ENCODE assay signal across 8 cellular contexts in genomic region chr10:132538031-132538789, GRCh38. TPM values are rescaled to one million over a fixed set of nuclear protein-coding genes. Genes with fewer than 3 reads are reported as not detected.
DNase-seq lines count a peak whose midpoint lies in the region; ATAC-seq and TF ChIP-seq lines count a peak whose summit lies in the region.

No MANE protein-coding gene starts in this region.

- DNase-seq in LNCaP clone FGC (ENCODE audit: low read depth): no peak
- DNase-seq in NCI-H187 (lab: John Stamatoyannopoulos, UW): no peak
- no peak for DNase-seq in DMS79 treated with DMSO at 0.1 percent for 48 hours (lab: John Stamatoyannopoulos, UW)

- H3K27ac ChIP-seq in DOHH2 (ENCODE audit: low read depth, low read length): no peak overlapping the region

- H4K20me1 ChIP-seq in DOHH2 (ENCODE audit: control insufficient read depth, insufficient read depth, low read depth, low read length): no peaks in the 10 kb centered on the region

- no peaks in the 10 kb centered on the region for H3K9me3 ChIP-seq in DOHH2 (ENCODE audit: control insufficient read depth, insufficient read depth, low read length)
- H3K9me3 ChIP-seq in mononuclear cell (ENCODE audit: low read depth, low read length): no peaks in the 10 kb centered on the region

- intact Hi-C loops in dendritic cell treated with granulocyte-macrophage colony-stimulating factor and Interleukin-4, amounts not matched to agents 40 ng/mL and 50 ng/mL, for 4 days (cut with micrococcal nuclease): loop anchor here (10.0 kb wide), 1 partner anchor 83 kb away; no protein-coding TSS in a partner anchor

- H3K27me3 ChIP-seq in DOHH2 (ENCODE audit: control insufficient read depth, low read length): no peaks in the 10 kb centered on the region
- H3K27me3 ChIP-seq in mononuclear cell (ENCODE audit: insufficient read depth, low read length): no peaks in the 10 kb centered on the region

- H3K9me2 ChIP-seq in DOHH2 (replicated peaks; ENCODE audit: control insufficient read depth, low read length): no peaks in the 10 kb centered on the region

- peak overlapping the region; percentile 93 for H3K4me3 Mint-ChIP-seq in dendritic cell treated with granulocyte-macrophage colony-stimulating factor and Interleukin-4, amounts not matched to agents 40 ng/mL and 50 ng/mL, for 4 days

- ATAC-seq in HG02840 (IDR thresholded peaks at IDR 0.05; ENCODE audit: low FRiP score, unreplicated experiment) (no peak), HG02763 (IDR thresholded peaks at IDR 0.05; ENCODE audit: unreplicated experiment) (no peak)

- no peaks in the 10 kb centered on the region for H3F3A ChIP-seq in DOHH2 (ENCODE audit: control insufficient read depth, insufficient read depth)

- peak overlapping the region; percentile 59 for H3K4me3 ChIP-seq in DOHH2 (ENCODE audit: low read length)
- H3K4me3 ChIP-seq in LNCaP clone FGC (ENCODE audit: low read depth, low read length): peak overlapping the region; percentile 90
- peak overlapping the region; percentile 59 for H3K4me3 ChIP-seq in mononuclear cell (ENCODE audit: low read length)

- H3K27me3 Mint-ChIP-seq in dendritic cell treated with granulocyte-macrophage colony-stimulating factor and Interleukin-4, amounts not matched to agents 40 ng/mL and 50 ng/mL, for 4 days: peaks cover 15% of the 10 kb centered on the region

- peak overlapping the region; percentile 90 for H3K27ac Mint-ChIP-seq in dendritic cell treated with granulocyte-macrophage colony-stimulating factor and Interleukin-4, amounts not matched to agents 40 ng/mL and 50 ng/mL, for 4 days

- peaks cover 14% of the 10 kb centered on the region for H3K36me3 Mint-ChIP-seq in dendritic cell treated with granulocyte-macrophage colony-stimulating factor and Interleukin-4, amounts not matched to agents 40 ng/mL and 50 ng/mL, for 4 days (ENCODE audit: low read depth)

- TF ChIP-seq CTCF in DOHH2 (IDR thresholded peaks at IDR 0.05; ENCODE audit: low read depth, low read length, poor library complexity, severe bottlenecking): no peak
- no peak for TF ChIP-seq CTCF in LNCaP clone FGC (IDR thresholded peaks at IDR 0.05; ENCODE audit: control insufficient read depth, extremely low read depth, insufficient read depth)

- peaks cover 10% of the 10 kb centered on the region for H3K79me2 ChIP-seq in DOHH2 (ENCODE audit: control insufficient read depth, low read length)

- H3K4me1 ChIP-seq in DOHH2 (ENCODE audit: control insufficient read depth, low read length): peaks cover 28% of the 10 kb centered on the region
- peaks cover 61% of the 10 kb centered on the region for H3K4me1 ChIP-seq in mononuclear cell (ENCODE audit: insufficient read depth, low read length)

- no peaks in the 10 kb centered on the region for H3K9me3 Mint-ChIP-seq in dendritic cell treated with granulocyte-macrophage colony-stimulating factor and Interleukin-4, amounts not matched to agents 40 ng/mL and 50 ng/mL, for 4 days

- H3K4me2 ChIP-seq in DOHH2 (ENCODE audit: low read length): peak overlapping the region; percentile 56

- peaks cover 60% of the 10 kb centered on the region for H3K4me1 Mint-ChIP-seq in dendritic cell treated with granulocyte-macrophage colony-stimulating factor and Interleukin-4, amounts not matched to agents 40 ng/mL and 50 ng/mL, for 4 days (ENCODE audit: low read depth)

- no peaks in the 10 kb centered on the region for H3K36me3 ChIP-seq in DOHH2 (ENCODE audit: control insufficient read depth, low read length)

RNA-seq across cellular contexts. Expression of gene INPP5A, which starts 0.6 kb away (rescaled TPM):
- total RNA-seq in mononuclear cell: 18.6 TPM
